8 cellular contexts compared by ENCODE assay signal in the genomic region with DNA sequence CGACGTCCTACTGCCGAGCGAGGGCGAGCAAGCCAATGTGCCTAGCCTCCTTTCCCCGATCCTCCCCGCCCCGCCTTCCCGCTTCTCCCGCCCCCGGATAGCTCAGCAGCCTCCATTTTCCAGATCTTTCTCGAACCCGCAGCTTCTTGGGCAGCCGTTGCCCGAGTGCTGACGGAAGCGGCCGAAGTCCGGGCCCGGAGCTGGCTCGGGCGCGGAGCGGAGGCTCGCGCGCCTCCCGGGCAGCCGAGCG. TPM values are rescaled to one million over a fixed set of nuclear protein-coding genes. Genes with fewer than 3 reads are reported as not detected.
DNase-seq lines count a peak whose midpoint lies in the region; ATAC-seq and TF ChIP-seq lines count a peak whose summit lies in the region.

No MANE protein-coding gene starts in this region.

- 0 out of 2 replicates have a peak, but pooled peaks cover 6% of the 10 kb centered on the region for H3K36me3 ChIP-seq in MM.1S (replicated peaks; ENCODE audit: insufficient read depth, low read length)
- no peaks in the 10 kb centered on the region for H3K36me3 ChIP-seq in naive thymus-derived CD4-positive, alpha-beta T cell (ENCODE audit: control insufficient read depth in 2 of 3, insufficient read depth in 3 of 3, low read length in 3 of 3)

- intact Hi-C loops in activated B cell treated with CpG ODN at 0.5 μM for 24 hours (cut with micrococcal nuclease) = loop anchor here (2.0 to 5.0 kb wide), 4 partner anchors 99 to 505 kb away; a partner anchor contains a TSS
- intact Hi-C loops in naive thymus-derived CD4-positive, alpha-beta T cell (cut with micrococcal nuclease) = loop anchor here (1.0 to 5.0 kb wide), 6 partner anchors 99 to 1030 kb away; a partner anchor contains a TSS

- H3K9me3 Mint-ChIP-seq in activated naive CD4-positive, alpha-beta T cell treated with anti-CD3 and anti-CD28 coated beads, Interleukin-2, amount 10 ng/mL, durations not matched to agents 7 days and 5 days = no peaks in the 10 kb centered on the region
- peaks cover 2% of the 10 kb centered on the region for H3K9me3 Mint-ChIP-seq in activated B cell treated with CpG ODN at 0.5 μM for 24 hours
- H3K9me3 Mint-ChIP-seq in naive thymus-derived CD4-positive, alpha-beta T cell = peaks cover 0 to 10% (median 0%) of the 10 kb centered on the region in 11 donors
- no peaks in the 10 kb centered on the region for H3K9me3 Mint-ChIP-seq in type B pancreatic cell

- peak; percentile 53 for DNase-seq in activated naive CD4-positive, alpha-beta T cell treated with anti-CD3 and anti-CD28 coated beads, Interleukin-2, amount 10 ng/mL, durations not matched to agents 7 days and 5 days
- DNase-seq in activated naive CD4-positive, alpha-beta T cell (lab: John Stamatoyannopoulos, UW) = no peak
- peak; percentile 76 for DNase-seq in HCEC 1CT
- peak; percentile 93 for DNase-seq in MM.1S
- DNase-seq in activated B cell treated with CpG ODN at 0.5 μM for 24 hours = no peak
- DNase-seq in fibroblast of mammary gland (ENCODE audit: low read depth) = peak; percentile 77
- peak in 1 of 9 donors; percentile 14 for DNase-seq in naive thymus-derived CD4-positive, alpha-beta T cell
- peak; percentile 88 for DNase-seq in type B pancreatic cell (ENCODE audit: extremely low spot score, unreplicated experiment)

- H3K4me2 ChIP-seq in MM.1S (ENCODE audit: low read depth, low read length) = peak overlapping the region; percentile 81

- H3K4me1 Mint-ChIP-seq in activated naive CD4-positive, alpha-beta T cell treated with anti-CD3 and anti-CD28 coated beads, Interleukin-2, amount 10 ng/mL, durations not matched to agents 7 days and 5 days = peaks cover 19% of the 10 kb centered on the region
- H3K4me1 Mint-ChIP-seq in activated B cell treated with CpG ODN at 0.5 μM for 24 hours = peaks cover 19% of the 10 kb centered on the region
- H3K4me1 Mint-ChIP-seq in naive thymus-derived CD4-positive, alpha-beta T cell = peaks cover 13 to 20% (median 18%) of the 10 kb centered on the region in 7 donors
- H3K4me1 Mint-ChIP-seq in type B pancreatic cell (ENCODE audit: unreplicated experiment) = peaks cover 14% of the 10 kb centered on the region

- no peaks in the 10 kb centered on the region for H3K9me2 ChIP-seq in MM.1S (replicated peaks; ENCODE audit: insufficient read depth, low read length)

- H3K9ac ChIP-seq in MM.1S (ENCODE audit: low read length) = peak overlapping the region; percentile 78

- peak overlapping the region; percentile 89 for H3K4me3 Mint-ChIP-seq in activated naive CD4-positive, alpha-beta T cell treated with anti-CD3 and anti-CD28 coated beads, Interleukin-2, amount 10 ng/mL, durations not matched to agents 7 days and 5 days
- H3K4me3 Mint-ChIP-seq in activated B cell treated with CpG ODN at 0.5 μM for 24 hours (peak overlapping the region; percentile 88), type B pancreatic cell (peak overlapping the region; percentile 99)
- peak overlapping the region; percentile 50 to 96 (median 89) for H3K4me3 Mint-ChIP-seq in naive thymus-derived CD4-positive, alpha-beta T cell

- H3K36me3 Mint-ChIP-seq in activated naive CD4-positive, alpha-beta T cell treated with anti-CD3 and anti-CD28 coated beads, Interleukin-2, amount 10 ng/mL, durations not matched to agents 7 days and 5 days = peaks cover 4% of the 10 kb centered on the region
- no peaks in the 10 kb centered on the region for H3K36me3 Mint-ChIP-seq in activated B cell treated with CpG ODN at 0.5 μM for 24 hours (ENCODE audit: low read depth)
- peaks cover 0 to 9% (median 4%) of the 10 kb centered on the region in 5 donors for H3K36me3 Mint-ChIP-seq in naive thymus-derived CD4-positive, alpha-beta T cell
- H3K36me3 Mint-ChIP-seq in type B pancreatic cell = no peaks in the 10 kb centered on the region

- CTCF ChIA-PET in activated naive CD4-positive, alpha-beta T cell treated with anti-CD3 and anti-CD28 coated beads, Interleukin-2, amount 10 ng/mL, durations not matched to agents 7 days and 5 days (lab: Charles Lee) = no interaction called here
- CTCF ChIA-PET in activated B cell treated with CpG ODN at 0.5 μM for 24 hours (lab: Charles Lee) = no interaction called here
- CTCF ChIA-PET in naive thymus-derived CD4-positive, alpha-beta T cell (lab: Charles Lee) = no interaction called here

- H3K4me3 ChIP-seq in MM.1S (ENCODE audit: low read length) (peak overlapping the region; percentile 80), fibroblast of mammary gland (ENCODE audit: control insufficient read depth, low read depth, low read length) (peak overlapping the region; percentile 83)
- H3K4me3 ChIP-seq in naive thymus-derived CD4-positive, alpha-beta T cell (ENCODE audit: low read length) = peak overlapping the region; percentile 66

- TF ChIP-seq CTCF in MM.1S (IDR thresholded peaks at IDR 0.05; ENCODE audit: low read length) (no peak), activated B cell treated with CpG ODN at 0.5 μM for 24 hours (IDR thresholded peaks at IDR 0.05) (no peak), fibroblast of mammary gland (conservative IDR thresholded peaks at IDR 0.05; ENCODE audit: control insufficient read depth, insufficient read depth, low read depth, low read length) (no peak), type B pancreatic cell (conservative IDR thresholded peaks at IDR 0.05) (no peak)

- peak overlapping the region; percentile 49; the same call in 1 of the 2 replicates for H3K27ac ChIP-seq in MM.1S (ENCODE audit: low read length)
- no peak overlapping the region for H3K27ac ChIP-seq in naive thymus-derived CD4-positive, alpha-beta T cell (ENCODE audit: low read depth, low read length)

- peaks cover 34% of the 10 kb centered on the region for H3K4me1 ChIP-seq in MM.1S (ENCODE audit: low read length)
- H3K4me1 ChIP-seq in naive thymus-derived CD4-positive, alpha-beta T cell (ENCODE audit: control insufficient read depth in 2 of 2, insufficient read depth in 2 of 2, low read length in 2 of 2) = peaks cover 0 to 6% of the 10 kb centered on the region in 2 donors

- peak; percentile 20 for ATAC-seq in activated B cell treated with CpG ODN at 0.5 μM for 24 hours (ENCODE audit: low read depth)
- ATAC-seq in naive thymus-derived CD4-positive, alpha-beta T cell = peak; percentile 36

- H2AFZ ChIP-seq in MM.1S (ENCODE audit: low read length) = peak overlapping the region; percentile 75

- H3F3A ChIP-seq in MM.1S (ENCODE audit: insufficient read depth, low read length) = peaks cover 23% of the 10 kb centered on the region

- peaks cover 48% of the 10 kb centered on the region for H3K79me2 ChIP-seq in MM.1S (ENCODE audit: low read length)

- no peaks in the 10 kb centered on the region for H3K27me3 ChIP-seq in MM.1S (replicated peaks; ENCODE audit: insufficient read depth, low read length)
- peaks cover 20 to 21% of the 10 kb centered on the region in 2 donors for H3K27me3 ChIP-seq in naive thymus-derived CD4-positive, alpha-beta T cell (ENCODE audit: control insufficient read depth in 2 of 2, insufficient read depth in 2 of 2, low read length in 2 of 2)

- H4K20me1 ChIP-seq in MM.1S (ENCODE audit: insufficient read depth, low read length) = no peaks in the 10 kb centered on the region

- H3K27me3 Mint-ChIP-seq in activated naive CD4-positive, alpha-beta T cell treated with anti-CD3 and anti-CD28 coated beads, Interleukin-2, amount 10 ng/mL, durations not matched to agents 7 days and 5 days = peaks cover 65% of the 10 kb centered on the region
- H3K27me3 Mint-ChIP-seq in activated B cell treated with CpG ODN at 0.5 μM for 24 hours = peaks cover 52% of the 10 kb centered on the region
- H3K27me3 Mint-ChIP-seq in naive thymus-derived CD4-positive, alpha-beta T cell = peaks cover 69 to 81% (median 72%) of the 10 kb centered on the region in 5 donors
- H3K27me3 Mint-ChIP-seq in type B pancreatic cell = peaks cover 31% of the 10 kb centered on the region

- no peaks in the 10 kb centered on the region for H3K9me3 ChIP-seq in MM.1S (replicated peaks; ENCODE audit: insufficient read depth, low read length)
- H3K9me3 ChIP-seq in naive thymus-derived CD4-positive, alpha-beta T cell (ENCODE audit: control insufficient read depth in 2 of 3, low read length in 3 of 3) = no peaks in the 10 kb centered on the region

- POLR2A ChIA-PET in activated B cell treated with CpG ODN at 0.5 μM for 24 hours (lab: Charles Lee) = interaction anchor here (0.9 kb wide), 1 partner anchor 183 kb away, joined by 3 read pairs; a partner anchor contains a TSS
- POLR2A ChIA-PET in naive thymus-derived CD4-positive, alpha-beta T cell (lab: Charles Lee) = no interaction called here

- peak overlapping the region; percentile 42 for H3K27ac Mint-ChIP-seq in activated naive CD4-positive, alpha-beta T cell treated with anti-CD3 and anti-CD28 coated beads, Interleukin-2, amount 10 ng/mL, durations not matched to agents 7 days and 5 days
- H3K27ac Mint-ChIP-seq in activated B cell treated with CpG ODN at 0.5 μM for 24 hours (no peak overlapping the region), type B pancreatic cell (no peak overlapping the region)
- peak overlapping the region in 1 of 9 donors; percentile 26 for H3K27ac Mint-ChIP-seq in naive thymus-derived CD4-positive, alpha-beta T cell

RNA-seq across cellular contexts. Expression of a gene that starts 0.2 kb away (rescaled TPM):
- total RNA-seq in activated B cell treated with CpG ODN at 0.5 μM for 24 hours (0.07 and 0.13 TPM in 2 replicates), type B pancreatic cell (ENCODE audit: low replicate concordance) (9.7 and 17.2 TPM in 2 replicates)
- 1 to 10 TPM in 1 of 5 experiments, not detected in 4; 1.1 TPM for total RNA-seq in naive thymus-derived CD4-positive, alpha-beta T cell
- polyA plus RNA-seq in naive thymus-derived CD4-positive, alpha-beta T cell = not detected

RNA-seq across cellular contexts. Expression of a gene that starts 51.8 kb away (rescaled TPM):
- total RNA-seq in activated B cell treated with CpG ODN at 0.5 μM for 24 hours (not detected in 2 replicates), type B pancreatic cell (ENCODE audit: low replicate concordance) (not detected in 2 replicates)
- not detected for total RNA-seq in naive thymus-derived CD4-positive, alpha-beta T cell
- polyA plus RNA-seq in naive thymus-derived CD4-positive, alpha-beta T cell = not detected

Comparison
In these comparisons a context has a peak if more than half of its experiments do, and no peak if none do; other contexts are left out.
1. DNase-seq: peak in activated naive CD4-positive, alpha-beta T cell treated with anti-CD3 and anti-CD28 coated beads, Interleukin-2, amount 10 ng/mL, durations not matched to agents 7 days and 5 days (single experiment), HCEC 1CT (single experiment), MM.1S (single experiment), fibroblast of mammary gland (single experiment) and type B pancreatic cell (single experiment); none in activated naive CD4-positive, alpha-beta T cell (0 of 4) and activated B cell treated with CpG ODN at 0.5 μM for 24 hours (single experiment).
2. Peak in every context shown above with its lines, with median percentiles within 50 percentile points of each other: H3K4me3 Mint-ChIP-seq and H3K4me3 ChIP-seq.